Comparison of ENCODE assay signal across 21 cellular contexts in genomic region chr17:82869536-82869935, GRCh38. TPM values are rescaled to one million over a fixed set of nuclear protein-coding genes. Genes with fewer than 3 reads are reported as not detected.
DNase-seq lines count a peak whose midpoint lies in the region; ATAC-seq, FAIRE-seq and TF ChIP-seq lines count a peak whose summit lies in the region.
"Had no signal": no experiment of that assay in that cellular context is flagged by ENCODE, and none has a peak within 500 bp of the region (broad histone marks: within the 10 kb centered on the region; RNA-seq: fewer than 3 reads in every experiment).

No MANE protein-coding gene starts in this region.

- H4K20me1 ChIP-seq in GM23338 (replicated peaks; ENCODE audit: insufficient read depth) (0 out of 2 replicates have a peak, but pooled peaks cover 5% of the 10 kb centered on the region), astrocyte (ENCODE audit: insufficient read depth, low read length) (peaks cover 8% of the 10 kb centered on the region)

- H3K27ac Mint-ChIP-seq in GM23338 (peak overlapping the region; percentile 58; the same call in 1 of the 2 replicates), astrocyte (ENCODE audit: unreplicated experiment) (peak overlapping the region; percentile 47), nephron progenitor cell (peak overlapping the region; percentile 94)
- H3K27ac Mint-ChIP-seq: CD4-positive, alpha-beta T cell; HFFc6 had no signal

- H3K4me1 ChIP-seq in BE2C (peaks cover 25% of the 10 kb centered on the region), GM23338 (ENCODE audit: insufficient read depth) (no peaks in the 10 kb centered on the region), astrocyte (ENCODE audit: insufficient read depth, low read length) (peaks cover 17% of the 10 kb centered on the region)

- H3K27me3 ChIP-seq in BE2C (no peaks in the 10 kb centered on the region), GM23338 (ENCODE audit: insufficient read depth) (no peaks in the 10 kb centered on the region), astrocyte (ENCODE audit: insufficient read depth, low read length) (no peaks in the 10 kb centered on the region)

- no peak for ATAC-seq in GM23338
- ATAC-seq: Panc1 had no signal

- TF ChIP-seq CTCF in BE2C (IDR thresholded peaks at IDR 0.05; ENCODE audit: low read depth, low read length) = no peak
- TF ChIP-seq CTCF in GM23338 (conservative IDR thresholded peaks at IDR 0.05; ENCODE audit: low read depth in 2 of 2) = no peak
- TF ChIP-seq CTCF in astrocyte (IDR thresholded peaks at IDR 0.05; ENCODE audit: insufficient read depth, low read depth, low read length) = no peak
- no peak for TF ChIP-seq CTCF in nephron progenitor cell (IDR thresholded peaks at IDR 0.05)

- H3K9ac ChIP-seq in astrocyte (ENCODE audit: low read length) = no peak overlapping the region

- H3K4me1 Mint-ChIP-seq in GM23338 (peaks cover 12% of the 10 kb centered on the region), astrocyte (ENCODE audit: low read depth, unreplicated experiment) (peaks cover 10% of the 10 kb centered on the region), nephron progenitor cell (peaks cover 51% of the 10 kb centered on the region)

- H3K4me3 ChIP-seq in BE2C (ENCODE audit: low read depth, low read length) (no peak overlapping the region), GM23338 (no peak overlapping the region), astrocyte (ENCODE audit: insufficient read depth, low read depth, low read length) (no peak overlapping the region)

- H3K36me3 Mint-ChIP-seq in GM23338 (ENCODE audit: low read depth) (peaks cover 24% of the 10 kb centered on the region), astrocyte (ENCODE audit: low read depth, unreplicated experiment) (peaks cover 11% of the 10 kb centered on the region), nephron progenitor cell (ENCODE audit: low read depth) (peaks cover 21% of the 10 kb centered on the region)

- H3K27me3 Mint-ChIP-seq in GM23338 (ENCODE audit: insufficient read depth, low read depth, poor library complexity) (peaks cover 18% of the 10 kb centered on the region), astrocyte (ENCODE audit: low read depth, unreplicated experiment) (peaks cover 7% of the 10 kb centered on the region), nephron progenitor cell (ENCODE audit: low read depth, poor library complexity) (peaks cover 3% of the 10 kb centered on the region)
- H3K27me3 Mint-ChIP-seq: CD4-positive, alpha-beta T cell had no signal

- no peaks in the 10 kb centered on the region for H3F3A ChIP-seq in GM23338 (replicated peaks; ENCODE audit: low read depth)

- H3K9me3 Mint-ChIP-seq in GM23338 = no peaks in the 10 kb centered on the region; the same call in 2 of the 3 replicates
- H3K9me3 Mint-ChIP-seq in astrocyte (ENCODE audit: unreplicated experiment) = no peaks in the 10 kb centered on the region
- H3K9me3 Mint-ChIP-seq in nephron progenitor cell = no peaks in the 10 kb centered on the region
- H3K9me3 Mint-ChIP-seq: CD4-positive, alpha-beta T cell; HFFc6 had no signal

- H3K36me3 ChIP-seq in BE2C (peaks cover 3% of the 10 kb centered on the region), GM23338 (ENCODE audit: insufficient read depth) (no peaks in the 10 kb centered on the region; the same call in 1 of the 2 replicates), astrocyte (ENCODE audit: insufficient read depth, low read length) (no peaks in the 10 kb centered on the region)

- FAIRE-seq in astrocyte (lab: Jason Lieb, UNC) = no peak
- FAIRE-seq: A204.1, G401.6 had no signal

- no peak overlapping the region for H3K4me3 Mint-ChIP-seq in GM23338
- H3K4me3 Mint-ChIP-seq in astrocyte (ENCODE audit: unreplicated experiment) = no peak overlapping the region
- H3K4me3 Mint-ChIP-seq in nephron progenitor cell = no peak overlapping the region
- H3K4me3 Mint-ChIP-seq: CD4-positive, alpha-beta T cell; HFFc6 had no signal

- H3K9me3 ChIP-seq in BE2C (no peaks in the 10 kb centered on the region), astrocyte (ENCODE audit: insufficient read depth, low read depth, low read length) (no peaks in the 10 kb centered on the region)

- DNase-seq in BE2C (peak; percentile 55), GM23338 (ENCODE audit: low spot score) (no peak), astrocyte (ENCODE audit: low read depth) (no peak), nephron progenitor cell (no peak), globus pallidus (ENCODE audit: low spot score) (no peak), HuH-7.5 (ENCODE audit: low spot score) (no peak)
- DNase-seq in activated T-cell treated with anti-CD3 and anti-CD28 coated beads, Interleukin-2, amount 50 U/mL, for 48 hours = no peak
- DNase-seq in central memory CD4-positive, alpha-beta T cell = no peak
- DNase-seq: Calu3; CD4-positive, alpha-beta T cell; GOT3; HFFc6; KG1; NCI-H1092; NCI-H1694; NCI-H345; SIG-M5 had no signal

- H2AFZ ChIP-seq in GM23338 (no peak overlapping the region), astrocyte (ENCODE audit: low read depth, low read length) (no peak overlapping the region)

- H3K27ac ChIP-seq in GM23338 (ENCODE audit: low read depth) (peak overlapping the region; percentile 50; the same call in 1 of the 2 replicates), astrocyte (ENCODE audit: low read depth, low read length) (no peak overlapping the region)
- H3K27ac ChIP-seq: HL-60 had no signal

- H3K4me2 ChIP-seq in GM23338 (no peak overlapping the region), astrocyte (ENCODE audit: low read length) (no peak overlapping the region)

- no peaks in the 10 kb centered on the region for H3K9me2 ChIP-seq in GM23338 (ENCODE audit: insufficient read depth)

- H3K79me2 ChIP-seq in GM23338 (replicated peaks; ENCODE audit: insufficient read depth) (peaks cover 40% of the 10 kb centered on the region), astrocyte (ENCODE audit: insufficient read depth, low read length) (peaks cover 14% of the 10 kb centered on the region)

TF ChIP-seq in GM23338, 12 proteins besides CTCF, POLR2A, EP300 and RAD21 (continues in another document):
- TF ChIP-seq ZNF331 (CRISPR knock-in tag; IDR thresholded peaks at IDR 0.05; ENCODE audit: low read depth) (no peak), STAT1 (IDR thresholded peaks at IDR 0.05; ENCODE audit: unreplicated experiment) (no peak), ZNF114 (CRISPR knock-in tag; IDR thresholded peaks at IDR 0.05) (no peak), POLR2AphosphoS5 (IDR thresholded peaks at IDR 0.05; ENCODE audit: low read depth) (no peak), EZH2phosphoT487 (IDR thresholded peaks at IDR 0.05; ENCODE audit: unreplicated experiment) (no peak), NANOG (IDR thresholded peaks at IDR 0.05; ENCODE audit: borderline replicate concordance) (no peak)
- TF ChIP-seq, protein P1, sequence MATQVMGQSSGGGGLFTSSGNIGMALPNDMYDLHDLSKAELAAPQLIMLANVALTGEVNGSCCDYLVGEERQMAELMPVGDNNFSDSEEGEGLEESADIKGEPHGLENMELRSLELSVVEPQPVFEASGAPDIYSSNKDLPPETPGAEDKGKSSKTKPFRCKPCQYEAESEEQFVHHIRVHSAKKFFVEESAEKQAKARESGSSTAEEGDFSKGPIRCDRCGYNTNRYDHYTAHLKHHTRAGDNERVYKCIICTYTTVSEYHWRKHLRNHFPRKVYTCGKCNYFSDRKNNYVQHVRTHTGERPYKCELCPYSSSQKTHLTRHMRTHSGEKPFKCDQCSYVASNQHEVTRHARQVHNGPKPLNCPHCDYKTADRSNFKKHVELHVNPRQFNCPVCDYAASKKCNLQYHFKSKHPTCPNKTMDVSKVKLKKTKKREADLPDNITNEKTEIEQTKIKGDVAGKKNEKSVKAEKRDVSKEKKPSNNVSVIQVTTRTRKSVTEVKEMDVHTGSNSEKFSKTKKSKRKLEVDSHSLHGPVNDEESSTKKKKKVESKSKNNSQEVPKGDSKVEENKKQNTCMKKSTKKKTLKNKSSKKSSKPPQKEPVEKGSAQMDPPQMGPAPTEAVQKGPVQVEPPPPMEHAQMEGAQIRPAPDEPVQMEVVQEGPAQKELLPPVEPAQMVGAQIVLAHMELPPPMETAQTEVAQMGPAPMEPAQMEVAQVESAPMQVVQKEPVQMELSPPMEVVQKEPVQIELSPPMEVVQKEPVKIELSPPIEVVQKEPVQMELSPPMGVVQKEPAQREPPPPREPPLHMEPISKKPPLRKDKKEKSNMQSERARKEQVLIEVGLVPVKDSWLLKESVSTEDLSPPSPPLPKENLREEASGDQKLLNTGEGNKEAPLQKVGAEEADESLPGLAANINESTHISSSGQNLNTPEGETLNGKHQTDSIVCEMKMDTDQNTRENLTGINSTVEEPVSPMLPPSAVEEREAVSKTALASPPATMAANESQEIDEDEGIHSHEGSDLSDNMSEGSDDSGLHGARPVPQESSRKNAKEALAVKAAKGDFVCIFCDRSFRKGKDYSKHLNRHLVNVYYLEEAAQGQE (IDR thresholded peaks at IDR 0.05; ENCODE audit: unreplicated experiment) = no peak
- TF ChIP-seq, protein P2, sequence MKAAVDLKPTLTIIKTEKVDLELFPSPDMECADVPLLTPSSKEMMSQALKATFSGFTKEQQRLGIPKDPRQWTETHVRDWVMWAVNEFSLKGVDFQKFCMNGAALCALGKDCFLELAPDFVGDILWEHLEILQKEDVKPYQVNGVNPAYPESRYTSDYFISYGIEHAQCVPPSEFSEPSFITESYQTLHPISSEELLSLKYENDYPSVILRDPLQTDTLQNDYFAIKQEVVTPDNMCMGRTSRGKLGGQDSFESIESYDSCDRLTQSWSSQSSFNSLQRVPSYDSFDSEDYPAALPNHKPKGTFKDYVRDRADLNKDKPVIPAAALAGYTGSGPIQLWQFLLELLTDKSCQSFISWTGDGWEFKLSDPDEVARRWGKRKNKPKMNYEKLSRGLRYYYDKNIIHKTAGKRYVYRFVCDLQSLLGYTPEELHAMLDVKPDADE (IDR thresholded peaks at IDR 0.05) = no peak

RNA-seq across cellular contexts. Expression of gene ZNF750, which starts 29.7 kb away (rescaled TPM):
- polyA plus RNA-seq in BE2C (2012; ENCODE audit: insufficient read depth, insufficient read length, low read depth) = 0.54 TPM
- total RNA-seq in GM23338 (2014; rRNA removed; shearing (Covaris generic)) = 0.17 TPM in 1 of 2 replicates, not detected in the other
- 0.13 and 0.19 TPM in 2 replicates for polyA plus RNA-seq in GM23338 (2016; fragmentation: Nextera tagmentation; extraction: Ambion mirVana)
- total RNA-seq in astrocyte = 0.07 and 0.34 TPM in 2 replicates
- total RNA-seq: Calu3; CD4-positive, alpha-beta T cell; HFFc6 had no signal
